ENCODE assay signal across 1 cellular context in genomic region chr10:124744047-124744687, GRCh38.
A peak's percentile ranks its signal among the peaks of the same experiment; 100 is the strongest.
TF ChIP-seq lines count a peak whose summit lies in the region.

A gene with protein sequence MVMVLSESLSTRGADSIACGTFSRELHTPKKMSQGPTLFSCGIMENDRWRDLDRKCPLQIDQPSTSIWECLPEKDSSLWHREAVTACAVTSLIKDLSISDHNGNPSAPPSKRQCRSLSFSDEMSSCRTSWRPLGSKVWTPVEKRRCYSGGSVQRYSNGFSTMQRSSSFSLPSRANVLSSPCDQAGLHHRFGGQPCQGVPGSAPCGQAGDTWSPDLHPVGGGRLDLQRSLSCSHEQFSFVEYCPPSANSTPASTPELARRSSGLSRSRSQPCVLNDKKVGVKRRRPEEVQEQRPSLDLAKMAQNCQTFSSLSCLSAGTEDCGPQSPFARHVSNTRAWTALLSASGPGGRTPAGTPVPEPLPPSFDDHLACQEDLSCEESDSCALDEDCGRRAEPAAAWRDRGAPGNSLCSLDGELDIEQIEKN (minus strand): TSS chr10:124744378. CDS start chr10:124706713, 37,665 bp downstream.

TF ChIP-seq in GM12878, 131 proteins besides CTCF, POLR2A, EP300 and RAD21 (continued from another document and continues in another):
- TF ChIP-seq, protein P1, sequence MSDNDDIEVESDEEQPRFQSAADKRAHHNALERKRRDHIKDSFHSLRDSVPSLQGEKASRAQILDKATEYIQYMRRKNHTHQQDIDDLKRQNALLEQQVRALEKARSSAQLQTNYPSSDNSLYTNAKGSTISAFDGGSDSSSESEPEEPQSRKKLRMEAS (IDR thresholded peaks at IDR 0.05; ENCODE audit: low read depth, low read length), result no peak; the same call in 1 of the 2 replicates
- no peak for TF ChIP-seq RB1 (IDR thresholded peaks at IDR 0.05; ENCODE audit: borderline replicate concordance)
- peak; percentile 50 for TF ChIP-seq NR2F1 (conservative IDR thresholded peaks at IDR 0.05)
- TF ChIP-seq, protein P2, sequence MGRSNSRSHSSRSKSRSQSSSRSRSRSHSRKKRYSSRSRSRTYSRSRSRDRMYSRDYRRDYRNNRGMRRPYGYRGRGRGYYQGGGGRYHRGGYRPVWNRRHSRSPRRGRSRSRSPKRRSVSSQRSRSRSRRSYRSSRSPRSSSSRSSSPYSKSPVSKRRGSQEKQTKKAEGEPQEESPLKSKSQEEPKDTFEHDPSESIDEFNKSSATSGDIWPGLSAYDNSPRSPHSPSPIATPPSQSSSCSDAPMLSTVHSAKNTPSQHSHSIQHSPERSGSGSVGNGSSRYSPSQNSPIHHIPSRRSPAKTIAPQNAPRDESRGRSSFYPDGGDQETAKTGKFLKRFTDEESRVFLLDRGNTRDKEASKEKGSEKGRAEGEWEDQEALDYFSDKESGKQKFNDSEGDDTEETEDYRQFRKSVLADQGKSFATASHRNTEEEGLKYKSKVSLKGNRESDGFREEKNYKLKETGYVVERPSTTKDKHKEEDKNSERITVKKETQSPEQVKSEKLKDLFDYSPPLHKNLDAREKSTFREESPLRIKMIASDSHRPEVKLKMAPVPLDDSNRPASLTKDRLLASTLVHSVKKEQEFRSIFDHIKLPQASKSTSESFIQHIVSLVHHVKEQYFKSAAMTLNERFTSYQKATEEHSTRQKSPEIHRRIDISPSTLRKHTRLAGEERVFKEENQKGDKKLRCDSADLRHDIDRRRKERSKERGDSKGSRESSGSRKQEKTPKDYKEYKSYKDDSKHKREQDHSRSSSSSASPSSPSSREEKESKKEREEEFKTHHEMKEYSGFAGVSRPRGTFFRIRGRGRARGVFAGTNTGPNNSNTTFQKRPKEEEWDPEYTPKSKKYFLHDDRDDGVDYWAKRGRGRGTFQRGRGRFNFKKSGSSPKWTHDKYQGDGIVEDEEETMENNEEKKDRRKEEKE (IDR thresholded peaks at IDR 0.05), result no peak
- TF ChIP-seq CBX5 (IDR thresholded peaks at IDR 0.05; ENCODE audit: low read depth), result no peak
- no peak for TF ChIP-seq HCFC1 (IDR thresholded peaks at IDR 0.05; ENCODE audit: low read length)
- TF ChIP-seq CREB1 (IDR thresholded peaks at IDR 0.05; ENCODE audit: low read depth), result no peak
- TF ChIP-seq ZNF687 (IDR thresholded peaks at IDR 0.05), result no peak
- TF ChIP-seq HDAC2 (IDR thresholded peaks at IDR 0.05), result no peak
- TF ChIP-seq CBFB (IDR thresholded peaks at IDR 0.05; ENCODE audit: low read depth), result no peak
- TF ChIP-seq BRCA1 (IDR thresholded peaks at IDR 0.05; ENCODE audit: low read depth, low read length), result no peak
- TF ChIP-seq SREBF2 (IDR thresholded peaks at IDR 0.05; ENCODE audit: low read length), result no peak
- no peak for TF ChIP-seq PKNOX1 (IDR thresholded peaks at IDR 0.05)
- TF ChIP-seq WRNIP1 (IDR thresholded peaks at IDR 0.05; ENCODE audit: borderline replicate concordance, low read depth, low read length), result no peak
- no peak for TF ChIP-seq SKIL (IDR thresholded peaks at IDR 0.05; ENCODE audit: low read depth, poor library complexity, severe bottlenecking)
- no peak for TF ChIP-seq ATF7 (IDR thresholded peaks at IDR 0.05; ENCODE audit: low read depth)
- no peak for TF ChIP-seq SP1 (IDR thresholded peaks at IDR 0.05; ENCODE audit: low read depth, low read length)
- no peak for TF ChIP-seq SRF (IDR thresholded peaks at IDR 0.05; ENCODE audit: low read depth in 2 of 2, low read length in 2 of 2)
- TF ChIP-seq JUNB (IDR thresholded peaks at IDR 0.05), result no peak
- TF ChIP-seq MTA3 (IDR thresholded peaks at IDR 0.05; ENCODE audit: borderline replicate concordance, low read length), result no peak
- no peak; a peak in 1 of 4 replicates for TF ChIP-seq ETV6 (conservative IDR thresholded peaks at IDR 0.05 in 1 of 2, IDR thresholded peaks at IDR 0.05 in 1 of 2; ENCODE audit: borderline replicate concordance in 1 of 2, low read depth in 1 of 2)
- TF ChIP-seq TBL1XR1 (IDR thresholded peaks at IDR 0.05; ENCODE audit: low read depth, low read length), result no peak
- TF ChIP-seq POLR2AphosphoS5 (IDR thresholded peaks at IDR 0.05; ENCODE audit: low read length), result no peak
- no peak for TF ChIP-seq FOXM1 (IDR thresholded peaks at IDR 0.05; ENCODE audit: low read depth, low read length)
- TF ChIP-seq SMAD1 (IDR thresholded peaks at IDR 0.05; ENCODE audit: low read depth, partially characterized antibody), result no peak
- TF ChIP-seq SMARCA5 (IDR thresholded peaks at IDR 0.05), result peak; percentile 59; the same call in 1 of the 2 replicates
- TF ChIP-seq BMI1 (IDR thresholded peaks at IDR 0.05; ENCODE audit: borderline replicate concordance), result no peak
- TF ChIP-seq ZNF622 (IDR thresholded peaks at IDR 0.05), result no peak
- no peak for TF ChIP-seq EGR1 (IDR thresholded peaks at IDR 0.05; ENCODE audit: borderline replicate concordance in 1 of 2, low read depth in 2 of 2, low read length in 2 of 2)
- peak; percentile 24; the same call in 1 of the 2 replicates for TF ChIP-seq DPF2 (IDR thresholded peaks at IDR 0.05)
- no peak for TF ChIP-seq KAT2A (conservative IDR thresholded peaks at IDR 0.05; ENCODE audit: control insufficient read depth, low read depth, low read length)
- TF ChIP-seq, protein P3, sequence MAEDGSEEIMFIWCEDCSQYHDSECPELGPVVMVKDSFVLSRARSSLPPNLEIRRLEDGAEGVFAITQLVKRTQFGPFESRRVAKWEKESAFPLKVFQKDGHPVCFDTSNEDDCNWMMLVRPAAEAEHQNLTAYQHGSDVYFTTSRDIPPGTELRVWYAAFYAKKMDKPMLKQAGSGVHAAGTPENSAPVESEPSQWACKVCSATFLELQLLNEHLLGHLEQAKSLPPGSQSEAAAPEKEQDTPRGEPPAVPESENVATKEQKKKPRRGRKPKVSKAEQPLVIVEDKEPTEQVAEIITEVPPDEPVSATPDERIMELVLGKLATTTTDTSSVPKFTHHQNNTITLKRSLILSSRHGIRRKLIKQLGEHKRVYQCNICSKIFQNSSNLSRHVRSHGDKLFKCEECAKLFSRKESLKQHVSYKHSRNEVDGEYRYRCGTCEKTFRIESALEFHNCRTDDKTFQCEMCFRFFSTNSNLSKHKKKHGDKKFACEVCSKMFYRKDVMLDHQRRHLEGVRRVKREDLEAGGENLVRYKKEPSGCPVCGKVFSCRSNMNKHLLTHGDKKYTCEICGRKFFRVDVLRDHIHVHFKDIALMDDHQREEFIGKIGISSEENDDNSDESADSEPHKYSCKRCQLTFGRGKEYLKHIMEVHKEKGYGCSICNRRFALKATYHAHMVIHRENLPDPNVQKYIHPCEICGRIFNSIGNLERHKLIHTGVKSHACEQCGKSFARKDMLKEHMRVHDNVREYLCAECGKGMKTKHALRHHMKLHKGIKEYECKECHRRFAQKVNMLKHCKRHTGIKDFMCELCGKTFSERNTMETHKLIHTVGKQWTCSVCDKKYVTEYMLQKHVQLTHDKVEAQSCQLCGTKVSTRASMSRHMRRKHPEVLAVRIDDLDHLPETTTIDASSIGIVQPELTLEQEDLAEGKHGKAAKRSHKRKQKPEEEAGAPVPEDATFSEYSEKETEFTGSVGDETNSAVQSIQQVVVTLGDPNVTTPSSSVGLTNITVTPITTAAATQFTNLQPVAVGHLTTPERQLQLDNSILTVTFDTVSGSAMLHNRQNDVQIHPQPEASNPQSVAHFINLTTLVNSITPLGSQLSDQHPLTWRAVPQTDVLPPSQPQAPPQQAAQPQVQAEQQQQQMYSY (CRISPR knock-in tag; IDR thresholded peaks at IDR 0.05), result no peak
- TF ChIP-seq ZBTB4 (CRISPR knock-in tag; IDR thresholded peaks at IDR 0.05), result no peak
- TF ChIP-seq ZZZ3 (IDR thresholded peaks at IDR 0.05; ENCODE audit: control insufficient read depth, insufficient read length, low read depth), result no peak
- no peak for TF ChIP-seq STAT1 (conservative IDR thresholded peaks at IDR 0.05)
- TF ChIP-seq TAF1 (IDR thresholded peaks at IDR 0.05; ENCODE audit: borderline replicate concordance, low read depth, low read length), result no peak
- no peak for TF ChIP-seq SUZ12 (IDR thresholded peaks at IDR 0.05; ENCODE audit: unreplicated experiment)
- TF ChIP-seq, protein P4, sequence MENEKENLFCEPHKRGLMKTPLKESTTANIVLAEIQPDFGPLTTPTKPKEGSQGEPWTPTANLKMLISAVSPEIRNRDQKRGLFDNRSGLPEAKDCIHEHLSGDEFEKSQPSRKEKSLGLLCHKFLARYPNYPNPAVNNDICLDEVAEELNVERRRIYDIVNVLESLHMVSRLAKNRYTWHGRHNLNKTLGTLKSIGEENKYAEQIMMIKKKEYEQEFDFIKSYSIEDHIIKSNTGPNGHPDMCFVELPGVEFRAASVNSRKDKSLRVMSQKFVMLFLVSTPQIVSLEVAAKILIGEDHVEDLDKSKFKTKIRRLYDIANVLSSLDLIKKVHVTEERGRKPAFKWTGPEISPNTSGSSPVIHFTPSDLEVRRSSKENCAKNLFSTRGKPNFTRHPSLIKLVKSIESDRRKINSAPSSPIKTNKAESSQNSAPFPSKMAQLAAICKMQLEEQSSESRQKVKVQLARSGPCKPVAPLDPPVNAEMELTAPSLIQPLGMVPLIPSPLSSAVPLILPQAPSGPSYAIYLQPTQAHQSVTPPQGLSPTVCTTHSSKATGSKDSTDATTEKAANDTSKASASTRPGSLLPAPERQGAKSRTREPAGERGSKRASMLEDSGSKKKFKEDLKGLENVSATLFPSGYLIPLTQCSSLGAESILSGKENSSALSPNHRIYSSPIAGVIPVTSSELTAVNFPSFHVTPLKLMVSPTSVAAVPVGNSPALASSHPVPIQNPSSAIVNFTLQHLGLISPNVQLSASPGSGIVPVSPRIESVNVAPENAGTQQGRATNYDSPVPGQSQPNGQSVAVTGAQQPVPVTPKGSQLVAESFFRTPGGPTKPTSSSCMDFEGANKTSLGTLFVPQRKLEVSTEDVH (IDR thresholded peaks at IDR 0.05; ENCODE audit: low read depth, partially characterized antibody), result no peak
- TF ChIP-seq RCOR1 (conservative IDR thresholded peaks at IDR 0.05; ENCODE audit: low read depth, low read length), result no peak
- TF ChIP-seq JUND (IDR thresholded peaks at IDR 0.05; ENCODE audit: low read depth, low read length), result no peak
